ENCODE assay signal across 16 cellular contexts in genomic region chr9:127536499-127536898, GRCh38.
DNase-seq lines count a peak whose midpoint lies in the region; ATAC-seq, FAIRE-seq and TF ChIP-seq lines count a peak whose summit lies in the region.
"Had no signal": no experiment of that assay in that cellular context is flagged by ENCODE, and none has a peak within 500 bp of the region (broad histone marks: within the 10 kb centered on the region; RNA-seq: fewer than 3 reads in every experiment).

No MANE protein-coding gene starts in this region.

- H3K4me3 Mint-ChIP-seq in endodermal cell (no peak overlapping the region), osteocyte (ENCODE audit: unreplicated experiment) (no peak overlapping the region)
- no peak overlapping the region for H3K4me3 Mint-ChIP-seq in activated T-cell treated with anti-CD3 and anti-CD28 coated beads, Interleukin-2, amount 50 U/mL, for 24 hours
- H3K4me3 Mint-ChIP-seq: activated CD4-positive, alpha-beta T cell treated with anti-CD3 and anti-CD28 coated beads for 36 hours; immature natural killer cell; T-helper 17 cell had no signal

- no TSS peak for BruUV-seq in HepG2 (replicated peaks; lab: Mats Ljungman, UMichigan)

- no peak overlapping the region for H2AFZ ChIP-seq in HepG2 (ENCODE audit: low read length)

- H3K9me3 ChIP-seq in HepG2 (ENCODE audit: low read length) (no peaks in the 10 kb centered on the region), right lobe of liver (no peaks in the 10 kb centered on the region), endodermal cell (ENCODE audit: control insufficient read depth, low read length) (no peaks in the 10 kb centered on the region), vagina (no peaks in the 10 kb centered on the region)
- H3K9me3 ChIP-seq: psoas muscle had no signal

- POLR2A ChIA-PET in HepG2 (lab: Yijun Ruan, JAX): no interaction called here

- TF ChIP-seq POLR2A in HepG2 (IDR thresholded peaks at IDR 0.05; ENCODE audit: insufficient read depth in 1 of 2, low read depth in 2 of 2, low read length in 2 of 2): no peak
- no peak for TF ChIP-seq POLR2A in right lobe of liver (IDR thresholded peaks at IDR 0.05)
- no peak for TF ChIP-seq POLR2A in vagina (IDR thresholded peaks at IDR 0.05)

- H3K9me3 Mint-ChIP-seq in endodermal cell: no peaks in the 10 kb centered on the region
- H3K9me3 Mint-ChIP-seq in osteocyte (ENCODE audit: unreplicated experiment): no peaks in the 10 kb centered on the region
- no peaks in the 10 kb centered on the region for H3K9me3 Mint-ChIP-seq in activated T-cell treated with anti-CD3 and anti-CD28 coated beads, Interleukin-2, amount 50 U/mL, for 24 hours
- H3K9me3 Mint-ChIP-seq: immature natural killer cell had no signal

- H4K20me1 ChIP-seq in HepG2 (ENCODE audit: insufficient read depth, low read length): peaks cover 14% of the 10 kb centered on the region

- H3K9ac ChIP-seq in HepG2 (ENCODE audit: insufficient read depth, low read depth, low read length): no peak overlapping the region
- H3K9ac ChIP-seq in endodermal cell (ENCODE audit: extremely low read depth, low read length, poor library complexity, severe bottlenecking): no peak overlapping the region

- H3K4me2 ChIP-seq in HepG2 (ENCODE audit: low read depth, low read length): no peak overlapping the region

- H3K36me3 Mint-ChIP-seq in endodermal cell (ENCODE audit: low read depth): peaks cover 3% of the 10 kb centered on the region
- H3K36me3 Mint-ChIP-seq in osteocyte (ENCODE audit: unreplicated experiment): peaks cover 13% of the 10 kb centered on the region
- H3K36me3 Mint-ChIP-seq in activated T-cell treated with anti-CD3 and anti-CD28 coated beads, Interleukin-2, amount 50 U/mL, for 24 hours (ENCODE audit: low read depth): no peaks in the 10 kb centered on the region
- H3K36me3 Mint-ChIP-seq: immature natural killer cell had no signal

- no peak for TF ChIP-seq CTCF in HepG2 (CRISPR knock-in tag; IDR thresholded peaks at IDR 0.05)
- TF ChIP-seq CTCF in right lobe of liver (IDR thresholded peaks at IDR 0.05): no peak
- TF ChIP-seq CTCF in endodermal cell (conservative IDR thresholded peaks at IDR 0.05): no peak
- no peak for TF ChIP-seq CTCF in osteocyte (IDR thresholded peaks at IDR 0.05)
- no peak for TF ChIP-seq CTCF in vagina (IDR thresholded peaks at IDR 0.05)

- no peak for DNase-seq in HepG2 (ENCODE audit: low spot score)
- DNase-seq in right lobe of liver: no peak
- DNase-seq in endodermal cell: no peak
- DNase-seq in osteocyte (ENCODE audit: extremely low spot score, unreplicated experiment): no peak
- no peak for DNase-seq in vagina (ENCODE audit: extremely low spot score in 2 of 2)
- DNase-seq in GF-D8 (lab: John Stamatoyannopoulos, UW): no peak
- DNase-seq in activated T-cell treated with anti-CD3 and anti-CD28 coated beads, Interleukin-2, amount 50 U/mL, for 24 hours: no peak
- no peak for DNase-seq in activated CD4-positive, alpha-beta T cell treated with anti-CD3 and anti-CD28 coated beads for 48 hours
- DNase-seq: activated CD4-positive, alpha-beta T cell treated with anti-CD3 and anti-CD28 coated beads for 36 hours; activated T-cell treated with anti-CD3 and anti-CD28 coated beads, Interleukin-2, amount 50 U/mL, for 1 hour; immature natural killer cell; NCI-H748 treated with DMSO at 0.1 percent for 48 hours; stimulated activated CD4-positive, alpha-beta T cell treated with anti-CD3 and anti-CD28 coated beads, Interleukin-4, amount 100 ng/mL, for 4 hours; T-helper 17 cell had no signal

- TF ChIP-seq EP300 in HepG2 (IDR thresholded peaks at IDR 0.05; ENCODE audit: low read depth in 2 of 2, low read length in 2 of 2) (no peak), HepG2 (CRISPR knock-in tag; IDR thresholded peaks at IDR 0.05; ENCODE audit: borderline replicate concordance) (no peak)

- peaks cover 22% of the 10 kb centered on the region for H3K4me1 Mint-ChIP-seq in endodermal cell
- H3K4me1 Mint-ChIP-seq in osteocyte (ENCODE audit: unreplicated experiment): peaks cover 77% of the 10 kb centered on the region
- H3K4me1 Mint-ChIP-seq in activated T-cell treated with anti-CD3 and anti-CD28 coated beads, Interleukin-2, amount 50 U/mL, for 24 hours (ENCODE audit: low read depth): no peaks in the 10 kb centered on the region
- H3K4me1 Mint-ChIP-seq: activated CD4-positive, alpha-beta T cell treated with anti-CD3 and anti-CD28 coated beads for 36 hours; immature natural killer cell had no signal

- no peak overlapping the region for H3K4me3 ChIP-seq in HepG2 (replicated peaks in 1 of 3; ENCODE audit: insufficient read depth in 1 of 3, low read depth in 2 of 3, low read length in 3 of 3)
- no peak overlapping the region for H3K4me3 ChIP-seq in right lobe of liver
- no peak overlapping the region for H3K4me3 ChIP-seq in endodermal cell (ENCODE audit: low read length)
- H3K4me3 ChIP-seq in vagina: no peak overlapping the region
- H3K4me3 ChIP-seq: coronary artery, psoas muscle had no signal

- in situ Hi-C loops in HepG2 (cut with HindIII; ENCODE audit: extremely low pct_ligation_motif_present, low pct_unique_long_range_greater_than_20kb): no loop called here

- WGBS in HepG2 (ENCODE audit: low lambda C conversion rate): 100% methylated on average over 6 of the region's 8 CpGs
- WGBS in right lobe of liver (ENCODE audit: insufficient coverage, low coverage, low lambda C conversion rate, missing lambda C conversion rate): 79% methylated on average over 6 of the region's 8 CpGs
- 96% methylated on average over 8 of the region's 8 CpGs; no CpG with 5 or more reads in 1 of the 2 experiments for WGBS in endodermal cell (ENCODE audit: insufficient coverage in 1 of 2, insufficient read length in 1 of 2), 2 experiments

- no peak for FAIRE-seq in HepG2 (lab: Jason Lieb, UNC)

- H3K4me1 ChIP-seq in HepG2 (ENCODE audit: insufficient read depth, low read length) (no peaks in the 10 kb centered on the region), right lobe of liver (no peaks in the 10 kb centered on the region), endodermal cell (ENCODE audit: control insufficient read depth, insufficient read depth, low read length) (no peaks in the 10 kb centered on the region), vagina (peaks cover 76% of the 10 kb centered on the region)
- H3K4me1 ChIP-seq: psoas muscle had no signal

- H3K36me3 ChIP-seq in HepG2 (replicated peaks in 1 of 2; ENCODE audit: control insufficient read depth in 1 of 2, insufficient read depth in 2 of 2, low read length in 2 of 2) (peaks cover 2 to 5% of the 10 kb centered on the region in 2 experiments; a peak in 4 of 5 replicates), right lobe of liver (no peaks in the 10 kb centered on the region), endodermal cell (ENCODE audit: control insufficient read depth, insufficient read depth, low read length) (no peaks in the 10 kb centered on the region), vagina (no peaks in the 10 kb centered on the region)

- no peak overlapping the region for H3K27ac ChIP-seq in HepG2 (ENCODE audit: extremely low read length, insufficient read depth, low read length)
- peak overlapping the region in 1 of 3 donors; percentile 5 for H3K27ac ChIP-seq in right lobe of liver
- no peak overlapping the region for H3K27ac ChIP-seq in endodermal cell (ENCODE audit: low read depth, low read length)
- peak overlapping the region; percentile 95 for H3K27ac ChIP-seq in vagina
- H3K27ac ChIP-seq: psoas muscle had no signal

- peaks cover 21% of the 10 kb centered on the region for H3K79me2 ChIP-seq in HepG2 (ENCODE audit: insufficient read depth, low read length)

- ATAC-seq in HepG2: no peak
- ATAC-seq in right lobe of liver: no peak
- ATAC-seq: activated CD4-positive, alpha-beta T cell treated with anti-CD3 and anti-CD28 coated beads for 36 hours; psoas muscle; T-helper 17 cell had no signal

- no peak for TF ChIP-seq RAD21 in HepG2 (CRISPR knock-in tag; IDR thresholded peaks at IDR 0.05)

- no peaks in the 10 kb centered on the region for H3K27me3 Mint-ChIP-seq in endodermal cell (ENCODE audit: insufficient read depth)
- H3K27me3 Mint-ChIP-seq in osteocyte (ENCODE audit: unreplicated experiment): no peaks in the 10 kb centered on the region
- no peaks in the 10 kb centered on the region for H3K27me3 Mint-ChIP-seq in activated T-cell treated with anti-CD3 and anti-CD28 coated beads, Interleukin-2, amount 50 U/mL, for 24 hours
- H3K27me3 Mint-ChIP-seq: activated CD4-positive, alpha-beta T cell treated with anti-CD3 and anti-CD28 coated beads for 36 hours; T-helper 17 cell had no signal

- CTCF ChIA-PET in HepG2 (lab: Yijun Ruan, JAX; ENCODE audit: low intra/inter-chr PET ratio, low total read pairs): no interaction called here

- peak overlapping the region; percentile 73 for H3K27ac Mint-ChIP-seq in endodermal cell
- H3K27ac Mint-ChIP-seq in osteocyte (ENCODE audit: unreplicated experiment): peak overlapping the region; percentile 89
- no peak overlapping the region for H3K27ac Mint-ChIP-seq in activated T-cell treated with anti-CD3 and anti-CD28 coated beads, Interleukin-2, amount 50 U/mL, for 24 hours
- H3K27ac Mint-ChIP-seq: activated CD4-positive, alpha-beta T cell treated with anti-CD3 and anti-CD28 coated beads for 36 hours; immature natural killer cell had no signal

- H3K27me3 ChIP-seq in HepG2 (ENCODE audit: control insufficient read depth in 1 of 2, insufficient read depth in 2 of 2, low read length in 2 of 2) (no peaks in the 10 kb centered on the region), right lobe of liver (no peaks in the 10 kb centered on the region), endodermal cell (ENCODE audit: control insufficient read depth, insufficient read depth, low read length, poor library complexity, severe bottlenecking) (no peaks in the 10 kb centered on the region), vagina (no peaks in the 10 kb centered on the region)

- intact Hi-C loops in HepG2 (cut with micrococcal nuclease; ENCODE audit: unreplicated experiment): no loop called here
- intact Hi-C loops in right lobe of liver (cut with DNase I): no loop called here
- intact Hi-C loops in vagina (cut with DNase I): no loop called here

TF ChIP-seq in HepG2, 621 proteins besides CTCF, POLR2A, EP300 and RAD21 (continues in another document):
- TF ChIP-seq ZNF589 (CRISPR knock-in tag; conservative IDR thresholded peaks at IDR 0.05) (no peak), ZNF616 (CRISPR knock-in tag; IDR thresholded peaks at IDR 0.05; ENCODE audit: low read depth) (no peak), ZNF747 (CRISPR knock-in tag; IDR thresholded peaks at IDR 0.05; ENCODE audit: borderline replicate concordance) (no peak), ZNF432 (CRISPR knock-in tag; IDR thresholded peaks at IDR 0.05; ENCODE audit: borderline replicate concordance) (no peak)
